In genomic region chr19:7385062-7385461, GRCh38 we compare ENCODE assay signal across 17 cellular contexts. TPM values are rescaled to one million over a fixed set of nuclear protein-coding genes. Genes with fewer than 3 reads are reported as not detected.
DNase-seq lines count a peak whose midpoint lies in the region; ATAC-seq and TF ChIP-seq lines count a peak whose summit lies in the region.
"Had no signal": no experiment of that assay in that cellular context is flagged by ENCODE, and none has a peak within 500 bp of the region (broad histone marks: within the 10 kb centered on the region; RNA-seq: fewer than 3 reads in every experiment).

No MANE protein-coding gene starts in this region.

- intact Hi-C loops in dendritic cell treated with granulocyte-macrophage colony-stimulating factor and Interleukin-4, amounts not matched to agents 40 ng/mL and 50 ng/mL, for 4 days (cut with micrococcal nuclease), result no loop called here
- intact Hi-C loops in spleen (cut with DNase I; ENCODE audit: low total_unique reads), result no loop called here
- intact Hi-C loops in heart left ventricle (cut with DNase I), result no loop called here

- no peaks in the 10 kb centered on the region for H3K9me3 ChIP-seq in spleen
- no peaks in the 10 kb centered on the region for H3K9me3 ChIP-seq in heart left ventricle
- H3K9me3 ChIP-seq: SK-N-SH had no signal

- no peaks in the 10 kb centered on the region for H3K27me3 ChIP-seq in spleen (replicated peaks in 1 of 7)
- H3K27me3 ChIP-seq in heart left ventricle, result no peaks in the 10 kb centered on the region

- 84 to 97% (median 91%) methylated on average over 5 of the region's 5 CpGs for WGBS in spleen, 5 donors
- 83 to 94% (median 86%) methylated on average over 5 of the region's 5 CpGs for WGBS in heart left ventricle, 4 donors

- peaks cover 0 to 56% (median 10%) of the 10 kb centered on the region in 6 donors for H3K4me1 ChIP-seq in spleen
- H3K4me1 ChIP-seq in heart left ventricle, result peaks cover 0 to 10% (median 0%) of the 10 kb centered on the region in 12 donors

- TF ChIP-seq CTCF in spleen (IDR thresholded peaks at IDR 0.05 in 8 of 11, conservative IDR thresholded peaks at IDR 0.05 in 3 of 11) (no peak), heart left ventricle (IDR thresholded peaks at IDR 0.05) (no peak)

- H3K36me3 ChIP-seq in spleen (peaks cover 0 to 100% (median 43%) of the 10 kb centered on the region in 6 donors), heart left ventricle (peaks cover 0 to 10% (median 0%) of the 10 kb centered on the region in 9 donors)

- TF ChIP-seq POLR2A in spleen (IDR thresholded peaks at IDR 0.05) (no peak), heart left ventricle (IDR thresholded peaks at IDR 0.05) (no peak)

- H3K27ac ChIP-seq in spleen (peak overlapping the region in 5 of 8 donors; percentile 7 to 73 (median 54)), heart left ventricle (peak overlapping the region in 1 of 12 donors; percentile 64)

- H3K4me3 ChIP-seq in spleen (no peak overlapping the region), heart left ventricle (no peak overlapping the region)

- no peaks in the 10 kb centered on the region for H3K27me3 Mint-ChIP-seq in activated naive CD4-positive, alpha-beta T cell treated with anti-CD3 and anti-CD28 coated beads, Interleukin-2, amount 50 U/mL, for 24 hours
- H3K27me3 Mint-ChIP-seq in dendritic cell treated with granulocyte-macrophage colony-stimulating factor and Interleukin-4, amounts not matched to agents 40 ng/mL and 50 ng/mL, for 4 days, result no peaks in the 10 kb centered on the region

- peak overlapping the region; percentile 57 for H3K27ac Mint-ChIP-seq in activated naive CD4-positive, alpha-beta T cell treated with anti-CD3 and anti-CD28 coated beads, Interleukin-2, amount 50 U/mL, for 24 hours
- peak overlapping the region in 1 of 2 donors; percentile 55 for H3K27ac Mint-ChIP-seq in activated naive CD4-positive, alpha-beta T cell treated with anti-CD3 and anti-CD28 coated beads, Interleukin-2, amount 50 U/mL, for 72 hours
- peak overlapping the region; percentile 80 for H3K27ac Mint-ChIP-seq in dendritic cell treated with granulocyte-macrophage colony-stimulating factor and Interleukin-4, amounts not matched to agents 40 ng/mL and 50 ng/mL, for 4 days

- no peak for ATAC-seq in activated naive CD4-positive, alpha-beta T cell treated with anti-CD3 and anti-CD28 coated beads, Interleukin-2, amount 50 U/mL, for 72 hours
- ATAC-seq in HG03039 (IDR thresholded peaks at IDR 0.05; ENCODE audit: unreplicated experiment), result no peak
- ATAC-seq in heart left ventricle, result no peak

- no peaks in the 10 kb centered on the region for H3K9me3 Mint-ChIP-seq in activated naive CD4-positive, alpha-beta T cell treated with anti-CD3 and anti-CD28 coated beads, Interleukin-2, amount 50 U/mL, for 24 hours
- H3K9me3 Mint-ChIP-seq in activated naive CD4-positive, alpha-beta T cell treated with anti-CD3 and anti-CD28 coated beads, Interleukin-2, amount 50 U/mL, for 72 hours, result no peaks in the 10 kb centered on the region
- H3K9me3 Mint-ChIP-seq in dendritic cell treated with granulocyte-macrophage colony-stimulating factor and Interleukin-4, amounts not matched to agents 40 ng/mL and 50 ng/mL, for 4 days, result no peaks in the 10 kb centered on the region

- DNase-seq in activated naive CD4-positive, alpha-beta T cell treated with anti-CD3 and anti-CD28 coated beads, Interleukin-2, amount 50 U/mL, for 72 hours (ENCODE audit: low spot score in 2 of 2), result no peak
- peak; percentile 83 for DNase-seq in MV-4-11 (lab: John Stamatoyannopoulos, UW)
- no peak for DNase-seq in spleen
- DNase-seq in NCI-H82 (lab: John Stamatoyannopoulos, UW), result no peak
- DNase-seq in heart left ventricle, result no peak
- DNase-seq: DMS79, Karpas-422, NCI-H1105, NCI-H2081, NCI-H2171 treated with DMSO at 0.1 percent for 48 hours, NCI-H748 treated with DMSO at 0.1 percent for 48 hours, OCI-M1, SHP77, SK-N-SH had no signal

- peaks cover 5% of the 10 kb centered on the region for H3K36me3 Mint-ChIP-seq in activated naive CD4-positive, alpha-beta T cell treated with anti-CD3 and anti-CD28 coated beads, Interleukin-2, amount 50 U/mL, for 24 hours
- H3K36me3 Mint-ChIP-seq in activated naive CD4-positive, alpha-beta T cell treated with anti-CD3 and anti-CD28 coated beads, Interleukin-2, amount 50 U/mL, for 72 hours, result no peaks in the 10 kb centered on the region
- H3K36me3 Mint-ChIP-seq in dendritic cell treated with granulocyte-macrophage colony-stimulating factor and Interleukin-4, amounts not matched to agents 40 ng/mL and 50 ng/mL, for 4 days (ENCODE audit: low read depth), result peaks cover 51% of the 10 kb centered on the region

- no peak overlapping the region for H3K4me3 Mint-ChIP-seq in activated naive CD4-positive, alpha-beta T cell treated with anti-CD3 and anti-CD28 coated beads, Interleukin-2, amount 50 U/mL, for 24 hours
- H3K4me3 Mint-ChIP-seq in dendritic cell treated with granulocyte-macrophage colony-stimulating factor and Interleukin-4, amounts not matched to agents 40 ng/mL and 50 ng/mL, for 4 days, result peak overlapping the region; percentile 4

- peaks cover 23% of the 10 kb centered on the region for H3K4me1 Mint-ChIP-seq in activated naive CD4-positive, alpha-beta T cell treated with anti-CD3 and anti-CD28 coated beads, Interleukin-2, amount 50 U/mL, for 24 hours
- peaks cover 52% of the 10 kb centered on the region for H3K4me1 Mint-ChIP-seq in dendritic cell treated with granulocyte-macrophage colony-stimulating factor and Interleukin-4, amounts not matched to agents 40 ng/mL and 50 ng/mL, for 4 days (ENCODE audit: low read depth)

RNA-seq across cellular contexts. Expression of gene ARHGEF18, which starts 36.3 kb away (rescaled TPM):
- 10 to 100 TPM; 30.1 to 36.0 TPM for total RNA-seq in activated naive CD4-positive, alpha-beta T cell treated with anti-CD3 and anti-CD28 coated beads, Interleukin-2, amount 50 U/mL, for 72 hours
- 10 to 100 TPM; 60.2 to 79.8 (median 71.1) TPM for total RNA-seq in spleen
- polyA plus RNA-seq in spleen, result 10 to 100 TPM; 24.3 to 56.9 (median 38.1) TPM
- total RNA-seq in heart left ventricle, result 10 to 100 TPM in 3 of 9 donors, 1 to 10 TPM in 6; 6.5 to 15.1 (median 9.1) TPM
- polyA plus RNA-seq in heart left ventricle, result 10 to 100 TPM in 1 of 2 donors, 1 to 10 TPM in 1; 4.1 to 13.3 TPM
